In the genomic region with DNA sequence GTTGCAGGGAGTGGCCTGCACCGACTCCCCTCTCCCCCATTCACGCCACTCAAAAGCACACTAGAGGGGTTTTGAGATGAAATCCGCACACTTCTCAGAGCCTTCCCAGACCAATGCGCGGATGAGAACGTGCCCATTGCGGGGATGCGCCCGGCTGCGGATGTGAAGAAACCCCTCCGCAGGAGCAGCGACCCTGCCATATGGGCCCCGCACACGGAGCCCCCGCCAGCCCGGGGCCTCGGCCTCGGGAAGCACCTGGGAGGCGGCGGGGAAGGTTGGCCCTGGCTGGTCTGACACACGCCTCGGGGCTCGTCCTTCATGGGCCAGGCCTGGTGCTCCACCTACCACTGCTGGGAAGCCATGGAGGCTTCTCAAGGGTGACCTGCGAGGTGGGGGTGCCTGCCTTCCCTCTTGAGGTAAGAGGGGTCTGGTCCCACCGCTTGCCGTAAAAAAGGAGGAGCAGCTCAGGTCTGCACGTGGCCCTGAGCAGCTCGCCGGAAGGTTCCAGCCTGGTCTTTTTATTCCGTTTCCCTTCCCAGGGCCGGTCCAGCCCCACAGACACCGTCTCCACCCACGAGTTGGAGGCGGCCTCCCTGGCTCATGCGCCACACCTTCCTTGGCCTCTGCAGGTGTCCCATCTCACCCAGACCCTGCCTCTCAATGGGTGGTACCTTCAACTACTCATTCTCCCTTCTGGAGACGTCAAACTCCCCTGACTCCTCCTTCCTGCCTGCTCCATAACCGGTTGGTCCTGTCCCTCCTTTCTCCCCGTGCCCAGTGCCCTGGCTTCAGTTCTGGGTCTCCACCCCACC, we compare ENCODE assay signal across 1 cellular context.
TF ChIP-seq lines count a peak whose summit lies in the region.

No MANE protein-coding gene starts in this region.

TF ChIP-seq in H1, 55 proteins besides CTCF, POLR2A, EP300 and RAD21:
- TF ChIP-seq TAF1 (IDR thresholded peaks at IDR 0.05; ENCODE audit: low read depth, low read length) (no peak), MAX (IDR thresholded peaks at IDR 0.05) (no peak), CEBPB (IDR thresholded peaks at IDR 0.05; ENCODE audit: low read depth, low read length) (no peak), HDAC2 (IDR thresholded peaks at IDR 0.05; ENCODE audit: borderline replicate concordance in 1 of 2, low read depth in 2 of 2, low read length in 2 of 2) (no peak), KDM1A (IDR thresholded peaks at IDR 0.05; ENCODE audit: borderline replicate concordance, low read length) (no peak), KDM5A (IDR thresholded peaks at IDR 0.05; ENCODE audit: low read length) (no peak)
- TF ChIP-seq, protein P1, sequence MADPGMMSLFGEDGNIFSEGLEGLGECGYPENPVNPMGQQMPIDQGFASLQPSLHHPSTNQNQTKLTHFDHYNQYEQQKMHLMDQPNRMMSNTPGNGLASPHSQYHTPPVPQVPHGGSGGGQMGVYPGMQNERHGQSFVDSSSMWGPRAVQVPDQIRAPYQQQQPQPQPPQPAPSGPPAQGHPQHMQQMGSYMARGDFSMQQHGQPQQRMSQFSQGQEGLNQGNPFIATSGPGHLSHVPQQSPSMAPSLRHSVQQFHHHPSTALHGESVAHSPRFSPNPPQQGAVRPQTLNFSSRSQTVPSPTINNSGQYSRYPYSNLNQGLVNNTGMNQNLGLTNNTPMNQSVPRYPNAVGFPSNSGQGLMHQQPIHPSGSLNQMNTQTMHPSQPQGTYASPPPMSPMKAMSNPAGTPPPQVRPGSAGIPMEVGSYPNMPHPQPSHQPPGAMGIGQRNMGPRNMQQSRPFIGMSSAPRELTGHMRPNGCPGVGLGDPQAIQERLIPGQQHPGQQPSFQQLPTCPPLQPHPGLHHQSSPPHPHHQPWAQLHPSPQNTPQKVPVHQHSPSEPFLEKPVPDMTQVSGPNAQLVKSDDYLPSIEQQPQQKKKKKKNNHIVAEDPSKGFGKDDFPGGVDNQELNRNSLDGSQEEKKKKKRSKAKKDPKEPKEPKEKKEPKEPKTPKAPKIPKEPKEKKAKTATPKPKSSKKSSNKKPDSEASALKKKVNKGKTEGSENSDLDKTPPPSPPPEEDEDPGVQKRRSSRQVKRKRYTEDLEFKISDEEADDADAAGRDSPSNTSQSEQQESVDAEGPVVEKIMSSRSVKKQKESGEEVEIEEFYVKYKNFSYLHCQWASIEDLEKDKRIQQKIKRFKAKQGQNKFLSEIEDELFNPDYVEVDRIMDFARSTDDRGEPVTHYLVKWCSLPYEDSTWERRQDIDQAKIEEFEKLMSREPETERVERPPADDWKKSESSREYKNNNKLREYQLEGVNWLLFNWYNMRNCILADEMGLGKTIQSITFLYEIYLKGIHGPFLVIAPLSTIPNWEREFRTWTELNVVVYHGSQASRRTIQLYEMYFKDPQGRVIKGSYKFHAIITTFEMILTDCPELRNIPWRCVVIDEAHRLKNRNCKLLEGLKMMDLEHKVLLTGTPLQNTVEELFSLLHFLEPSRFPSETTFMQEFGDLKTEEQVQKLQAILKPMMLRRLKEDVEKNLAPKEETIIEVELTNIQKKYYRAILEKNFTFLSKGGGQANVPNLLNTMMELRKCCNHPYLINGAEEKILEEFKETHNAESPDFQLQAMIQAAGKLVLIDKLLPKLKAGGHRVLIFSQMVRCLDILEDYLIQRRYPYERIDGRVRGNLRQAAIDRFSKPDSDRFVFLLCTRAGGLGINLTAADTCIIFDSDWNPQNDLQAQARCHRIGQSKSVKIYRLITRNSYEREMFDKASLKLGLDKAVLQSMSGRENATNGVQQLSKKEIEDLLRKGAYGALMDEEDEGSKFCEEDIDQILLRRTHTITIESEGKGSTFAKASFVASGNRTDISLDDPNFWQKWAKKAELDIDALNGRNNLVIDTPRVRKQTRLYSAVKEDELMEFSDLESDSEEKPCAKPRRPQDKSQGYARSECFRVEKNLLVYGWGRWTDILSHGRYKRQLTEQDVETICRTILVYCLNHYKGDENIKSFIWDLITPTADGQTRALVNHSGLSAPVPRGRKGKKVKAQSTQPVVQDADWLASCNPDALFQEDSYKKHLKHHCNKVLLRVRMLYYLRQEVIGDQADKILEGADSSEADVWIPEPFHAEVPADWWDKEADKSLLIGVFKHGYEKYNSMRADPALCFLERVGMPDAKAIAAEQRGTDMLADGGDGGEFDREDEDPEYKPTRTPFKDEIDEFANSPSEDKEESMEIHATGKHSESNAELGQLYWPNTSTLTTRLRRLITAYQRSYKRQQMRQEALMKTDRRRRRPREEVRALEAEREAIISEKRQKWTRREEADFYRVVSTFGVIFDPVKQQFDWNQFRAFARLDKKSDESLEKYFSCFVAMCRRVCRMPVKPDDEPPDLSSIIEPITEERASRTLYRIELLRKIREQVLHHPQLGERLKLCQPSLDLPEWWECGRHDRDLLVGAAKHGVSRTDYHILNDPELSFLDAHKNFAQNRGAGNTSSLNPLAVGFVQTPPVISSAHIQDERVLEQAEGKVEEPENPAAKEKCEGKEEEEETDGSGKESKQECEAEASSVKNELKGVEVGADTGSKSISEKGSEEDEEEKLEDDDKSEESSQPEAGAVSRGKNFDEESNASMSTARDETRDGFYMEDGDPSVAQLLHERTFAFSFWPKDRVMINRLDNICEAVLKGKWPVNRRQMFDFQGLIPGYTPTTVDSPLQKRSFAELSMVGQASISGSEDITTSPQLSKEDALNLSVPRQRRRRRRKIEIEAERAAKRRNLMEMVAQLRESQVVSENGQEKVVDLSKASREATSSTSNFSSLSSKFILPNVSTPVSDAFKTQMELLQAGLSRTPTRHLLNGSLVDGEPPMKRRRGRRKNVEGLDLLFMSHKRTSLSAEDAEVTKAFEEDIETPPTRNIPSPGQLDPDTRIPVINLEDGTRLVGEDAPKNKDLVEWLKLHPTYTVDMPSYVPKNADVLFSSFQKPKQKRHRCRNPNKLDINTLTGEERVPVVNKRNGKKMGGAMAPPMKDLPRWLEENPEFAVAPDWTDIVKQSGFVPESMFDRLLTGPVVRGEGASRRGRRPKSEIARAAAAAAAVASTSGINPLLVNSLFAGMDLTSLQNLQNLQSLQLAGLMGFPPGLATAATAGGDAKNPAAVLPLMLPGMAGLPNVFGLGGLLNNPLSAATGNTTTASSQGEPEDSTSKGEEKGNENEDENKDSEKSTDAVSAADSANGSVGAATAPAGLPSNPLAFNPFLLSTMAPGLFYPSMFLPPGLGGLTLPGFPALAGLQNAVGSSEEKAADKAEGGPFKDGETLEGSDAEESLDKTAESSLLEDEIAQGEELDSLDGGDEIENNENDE (IDR thresholded peaks at IDR 0.05; ENCODE audit: insufficient replicate concordance, low read length), result no peak
